26 cellular contexts compared by ENCODE assay signal in the genomic region with DNA sequence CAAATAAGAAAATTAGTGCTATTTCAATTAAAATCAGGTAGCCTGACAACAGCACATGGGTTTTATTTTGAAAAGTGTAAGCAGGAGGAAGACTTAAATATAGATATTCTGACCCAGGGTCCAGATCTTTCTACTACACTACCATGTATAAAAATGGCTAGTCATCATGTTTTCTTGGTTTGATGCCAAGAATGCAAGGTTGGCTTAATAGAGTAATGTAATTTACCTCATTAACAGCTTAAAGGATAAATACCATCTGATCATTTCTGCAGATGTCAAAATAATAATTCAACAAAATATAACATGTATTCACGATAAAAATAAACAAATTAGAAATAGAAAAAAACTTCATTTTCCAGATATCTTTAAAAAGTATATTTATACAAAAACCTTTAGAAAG. TPM values are rescaled to one million over a fixed set of nuclear protein-coding genes. Genes with fewer than 3 reads are reported as not detected.
DNase-seq lines count a peak whose midpoint lies in the region; ATAC-seq, FAIRE-seq and TF ChIP-seq lines count a peak whose summit lies in the region.
"Had no signal": no experiment of that assay in that cellular context is flagged by ENCODE, and none has a peak within 500 bp of the region (broad histone marks: within the 10 kb centered on the region; RNA-seq: fewer than 3 reads in every experiment).

No MANE protein-coding gene starts in this region.

- TF ChIP-seq CTCF in A549 (IDR thresholded peaks at IDR 0.05) (no peak), pancreas (IDR thresholded peaks at IDR 0.05) (no peak)

- intact Hi-C loops in pancreas (cut with DNase I): no loop called here

- no peaks in the 10 kb centered on the region for H3K4me1 ChIP-seq in A549
- H3K4me1 ChIP-seq in pancreas: peaks cover 0 to 2% (median 1%) of the 10 kb centered on the region in 3 donors
- H3K4me1 ChIP-seq: BE2C had no signal

- no peak overlapping the region for H3K27ac ChIP-seq in A549
- H3K27ac ChIP-seq in pancreas: no peak overlapping the region
- H3K27ac ChIP-seq: 22Rv1; BLaER1 treated with 17β-estradiol and CSF1 and Interleukin-3, amounts not matched to agents 10 nM and 100 nM had no signal

- no peaks in the 10 kb centered on the region for H3K36me3 ChIP-seq in pancreas
- H3K36me3 ChIP-seq: BE2C; BLaER1 treated with 17β-estradiol and CSF1 and Interleukin-3, amounts not matched to agents 10 nM and 100 nM had no signal

- POLR2A ChIA-PET in A549 (lab: Yijun Ruan, JAX): no interaction called here
- POLR2A ChIA-PET in naive thymus-derived CD8-positive, alpha-beta T cell (lab: Charles Lee): no interaction called here

- H3K27me3 Mint-ChIP-seq in naive thymus-derived CD8-positive, alpha-beta T cell: peaks cover 7 to 32% (median 16%) of the 10 kb centered on the region in 5 donors

- no peak for TF ChIP-seq EP300 in A549 (IDR thresholded peaks at IDR 0.05)

- H3K9me3 Mint-ChIP-seq in naive thymus-derived CD8-positive, alpha-beta T cell: peaks cover 11 to 52% (median 29%) of the 10 kb centered on the region in 9 donors

- CTCF ChIA-PET in A549 (lab: Yijun Ruan, JAX): no interaction called here

- no peak for TF ChIP-seq RAD21 in A549 (conservative IDR thresholded peaks at IDR 0.05 in 1 of 2, IDR thresholded peaks at IDR 0.05 in 1 of 2)

- DNase-seq in DMS 273 (lab: John Stamatoyannopoulos, UW; ENCODE audit: unreplicated experiment) (peak; percentile 10), DMS 273 treated with DMSO at 0.1 percent for 48 hours (lab: John Stamatoyannopoulos, UW) (no peak), A549 (ENCODE audit: low read depth in 1 of 2, low spot score in 1 of 2) (no peak), NCI-H69 (lab: John Stamatoyannopoulos, UW) (peak; percentile 7), pancreas (no peak), mesenteric fat pad (ENCODE audit: low spot score) (no peak), NCI-H345 (lab: John Stamatoyannopoulos, UW) (no peak)
- DNase-seq in naive thymus-derived CD8-positive, alpha-beta T cell: no peak
- DNase-seq: ACHN; AML-193; BE2C; CD4-positive, alpha-beta T cell; CD8-positive, alpha-beta memory T cell; DMS153; DMS79 treated with DMSO at 0.1 percent for 48 hours; GF-D8; H9 had no signal

- H3K4me3 ChIP-seq in A549 (no peak overlapping the region), pancreas (no peak overlapping the region)
- H3K4me3 ChIP-seq: BLaER1 treated with 17β-estradiol and CSF1 and Interleukin-3, amounts not matched to agents 10 nM and 100 nM; GM23338 had no signal

- H3K4me2 ChIP-seq in A549: no peak overlapping the region
- H3K4me2 ChIP-seq: BLaER1 treated with 17β-estradiol and CSF1 and Interleukin-3, amounts not matched to agents 10 nM and 100 nM; GM23338 had no signal

- no peak overlapping the region for H3K27ac Mint-ChIP-seq in naive thymus-derived CD8-positive, alpha-beta T cell
- H3K27ac Mint-ChIP-seq: CD14-positive monocyte; CD4-positive, alpha-beta T cell; CD8-positive, alpha-beta memory T cell; GM23338; H9 had no signal

- peaks cover 0 to 40% (median 0%) of the 10 kb centered on the region in 3 donors for H3K36me3 Mint-ChIP-seq in naive thymus-derived CD8-positive, alpha-beta T cell
- H3K36me3 Mint-ChIP-seq: CD14-positive monocyte had no signal

- H3K9me3 ChIP-seq in A549: peaks cover 15% of the 10 kb centered on the region; the same call in 1 of the 3 replicates
- no peaks in the 10 kb centered on the region for H3K9me3 ChIP-seq in pancreas
- H3K9me3 ChIP-seq: BE2C had no signal

- WGBS in A549 (ENCODE audit: missing lambda C conversion rate): 31% methylated on average over 1 of the region's 1 CpG
- WGBS in pancreas, 2 donors: 93 to 94% methylated on average over 1 of the region's 1 CpG

- H3K4me3 Mint-ChIP-seq in naive thymus-derived CD8-positive, alpha-beta T cell: no peak overlapping the region
- H3K4me3 Mint-ChIP-seq: CD14-positive monocyte; CD4-positive, alpha-beta T cell; CD8-positive, alpha-beta memory T cell; GM23338; H9 had no signal

- FAIRE-seq in A549 (lab: Jason Lieb, UNC) (no peak), pancreas (lab: Jason Lieb, UNC) (peak; percentile 56)
- FAIRE-seq: A204.1, D721Med, GM12891, GM18507 had no signal

- ATAC-seq in A549 (no peak), pancreas (no peak)
- ATAC-seq in naive thymus-derived CD8-positive, alpha-beta T cell: no peak
- ATAC-seq: GM23338, HCT116 had no signal

- H3K27me3 ChIP-seq in pancreas: no peaks in the 10 kb centered on the region
- H3K27me3 ChIP-seq: BE2C; BLaER1 treated with 17β-estradiol and CSF1 and Interleukin-3, amounts not matched to agents 10 nM and 100 nM had no signal

- TF ChIP-seq POLR2A in A549 (IDR thresholded peaks at IDR 0.05; ENCODE audit: low read length): no peak

- H3K4me1 Mint-ChIP-seq in naive thymus-derived CD8-positive, alpha-beta T cell: no peaks in the 10 kb centered on the region
- H3K4me1 Mint-ChIP-seq: CD14-positive monocyte; CD8-positive, alpha-beta memory T cell had no signal

TF ChIP-seq in A549, 52 proteins besides CTCF, POLR2A, EP300 and RAD21:
- no peak for TF ChIP-seq SREBF2 (IDR thresholded peaks at IDR 0.05)
- peak; percentile 55 for TF ChIP-seq MAFK (IDR thresholded peaks at IDR 0.05; ENCODE audit: partially characterized antibody)
- no peak for TF ChIP-seq CBX8 (IDR thresholded peaks at IDR 0.05)
- no peak for TF ChIP-seq HOXB13 (CRISPR knock-in tag; IDR thresholded peaks at IDR 0.05; ENCODE audit: low read depth)
- no peak for TF ChIP-seq NPAS2 (CRISPR knock-in tag; IDR thresholded peaks at IDR 0.05; ENCODE audit: borderline replicate concordance)

RNA-seq across cellular contexts. Expression of a gene that starts 39.4 kb away (rescaled TPM):
- polyA plus RNA-seq in A549 (2011; rRNA removed) (4.7 and 5.4 TPM in 2 replicates), A549 (2017; fragmentation: RNase III; extraction: RNeasy Plus Mini Kit Qiagen cat#74134 plus additional on column Dnase treatment) (2.5 to 3.8 TPM (median 2.9 TPM) in 3 replicates), pancreas (10 to 100 TPM; 19.7 to 21.3 TPM)
- polyA plus RNA-seq in A549 (2012; cell fraction: cytosol; rRNA removed): 2.8 and 3.5 TPM in 2 replicates
- 6.2 and 7.8 TPM in 2 replicates for polyA plus RNA-seq in A549 (2012; cell fraction: nucleus; rRNA removed)
- polyA minus RNA-seq in A549 (2011; rRNA and poly(A)+ RNA removed): 11.2 and 17.0 TPM in 2 replicates
- total RNA-seq in pancreas (10 to 100 TPM; 13.5 to 27.5 (median 16.6) TPM), mesenteric fat pad (188 TPM)
- under 1 TPM in 1 of 2 experiments, not detected in 1; 0.31 TPM for total RNA-seq in naive thymus-derived CD8-positive, alpha-beta T cell
- polyA plus RNA-seq in naive thymus-derived CD8-positive, alpha-beta T cell: under 1 TPM in 2 of 3 donors, not detected in 1; 0.02 to 0.80 TPM
- polyA plus RNA-seq: CD14-positive monocyte had no signal

Comparison
In these comparisons a context has a peak if more than half of its experiments do, and no peak if none do; other contexts are left out.
1. DNase-seq: peak in DMS 273 (single experiment) and NCI-H69 (single experiment); none in DMS 273 treated with DMSO at 0.1 percent for 48 hours (single experiment), A549 (0 of 2), pancreas (0 of 6), mesenteric fat pad (single experiment), naive thymus-derived CD8-positive, alpha-beta T cell (0 of 10) and NCI-H345 (single experiment).
2. RNA of a gene that starts 39.4 kb away (total RNA-seq): 188 TPM in mesenteric fat pad (single experiment) and 13.5 to 27.5 TPM in pancreas; 0.31 TPM in naive thymus-derived CD8-positive, alpha-beta T cell; every median in the first group is over 10 times any median in the second.